Comparison of ENCODE assay signal across 1 cellular context in the genomic region with DNA sequence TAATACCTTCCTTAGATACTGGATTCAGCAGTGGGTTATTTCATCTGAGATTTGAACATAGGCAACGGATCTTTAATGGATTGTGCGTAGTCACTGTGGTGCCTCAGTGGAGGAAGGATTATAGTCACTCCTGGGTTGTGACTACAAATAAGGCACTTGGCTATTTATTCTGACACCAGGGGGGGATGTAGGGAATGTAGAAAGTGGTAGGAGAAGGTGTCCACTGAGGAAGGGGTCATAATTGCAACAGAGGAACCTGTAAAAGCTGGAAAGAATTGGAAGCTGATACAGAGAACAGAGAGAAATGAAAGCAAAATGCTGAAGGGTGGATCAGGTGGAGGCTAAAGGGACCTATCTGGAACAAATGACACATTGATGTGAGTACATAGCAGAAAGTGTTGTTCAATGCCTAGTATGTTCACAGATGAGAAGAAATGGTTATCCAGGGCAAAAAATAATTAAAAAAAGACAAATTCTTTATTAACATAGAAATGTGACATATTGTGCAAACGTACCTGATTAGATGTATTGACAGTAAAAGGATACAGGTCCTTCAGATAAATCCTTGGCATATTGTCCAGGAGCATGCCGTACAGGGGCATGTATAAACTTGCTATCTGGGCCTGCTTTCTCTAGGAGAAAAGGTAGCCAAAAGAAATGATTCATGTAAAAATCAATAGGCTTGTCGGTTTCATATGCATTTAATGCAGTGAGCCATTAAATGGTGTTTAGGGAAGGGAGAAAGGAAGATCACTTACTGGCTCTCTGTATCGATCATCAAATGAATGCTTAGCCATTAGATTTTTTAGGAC.
TF ChIP-seq lines count a peak whose summit lies in the region.

No MANE protein-coding gene starts in this region.

TF ChIP-seq in HEK293, 187 proteins besides CTCF, POLR2A, EP300 and RAD21 (continued from another document):
- TF ChIP-seq, protein P1, sequence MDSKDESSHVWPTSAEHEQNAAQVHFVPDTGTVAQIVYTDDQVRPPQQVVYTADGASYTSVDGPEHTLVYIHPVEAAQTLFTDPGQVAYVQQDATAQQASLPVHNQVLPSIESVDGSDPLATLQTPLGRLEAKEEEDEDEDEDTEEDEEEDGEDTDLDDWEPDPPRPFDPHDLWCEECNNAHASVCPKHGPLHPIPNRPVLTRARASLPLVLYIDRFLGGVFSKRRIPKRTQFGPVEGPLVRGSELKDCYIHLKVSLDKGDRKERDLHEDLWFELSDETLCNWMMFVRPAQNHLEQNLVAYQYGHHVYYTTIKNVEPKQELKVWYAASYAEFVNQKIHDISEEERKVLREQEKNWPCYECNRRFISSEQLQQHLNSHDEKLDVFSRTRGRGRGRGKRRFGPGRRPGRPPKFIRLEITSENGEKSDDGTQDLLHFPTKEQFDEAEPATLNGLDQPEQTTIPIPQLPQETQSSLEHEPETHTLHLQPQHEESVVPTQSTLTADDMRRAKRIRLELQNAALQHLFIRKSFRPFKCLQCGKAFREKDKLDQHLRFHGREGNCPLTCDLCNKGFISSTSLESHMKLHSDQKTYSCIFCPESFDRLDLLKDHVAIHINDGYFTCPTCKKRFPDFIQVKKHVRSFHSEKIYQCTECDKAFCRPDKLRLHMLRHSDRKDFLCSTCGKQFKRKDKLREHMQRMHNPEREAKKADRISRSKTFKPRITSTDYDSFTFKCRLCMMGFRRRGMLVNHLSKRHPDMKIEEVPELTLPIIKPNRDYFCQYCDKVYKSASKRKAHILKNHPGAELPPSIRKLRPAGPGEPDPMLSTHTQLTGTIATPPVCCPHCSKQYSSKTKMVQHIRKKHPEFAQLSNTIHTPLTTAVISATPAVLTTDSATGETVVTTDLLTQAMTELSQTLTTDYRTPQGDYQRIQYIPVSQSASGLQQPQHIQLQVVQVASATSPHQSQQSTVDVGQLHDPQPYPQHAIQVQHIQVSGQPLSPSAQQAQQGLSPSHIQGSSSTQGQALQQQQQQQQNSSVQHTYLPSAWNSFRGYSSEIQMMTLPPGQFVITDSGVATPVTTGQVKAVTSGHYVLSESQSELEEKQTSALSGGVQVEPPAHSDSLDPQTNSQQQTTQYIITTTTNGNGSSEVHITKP (tag by site-specific recombination; IDR thresholded peaks at IDR 0.05) = no peak
- TF ChIP-seq ZNF670 (tag by site-specific recombination; IDR thresholded peaks at IDR 0.05; ENCODE audit: low read depth) = no peak
